Comparison of ENCODE assay signal across 1 cellular context in genomic region chr7:139427029-139427420, GRCh38.
TF ChIP-seq lines count a peak whose summit lies in the region.

No MANE protein-coding gene starts in this region.

TF ChIP-seq in SK-N-SH treated with all-trans-retinoic acid at 6 μM for 48 hours, 23 proteins besides CTCF, POLR2A, EP300 and RAD21:
- TF ChIP-seq TSHZ2 (CRISPR knock-in tag; IDR thresholded peaks at IDR 0.05): no peak
- no peak for TF ChIP-seq RARB (CRISPR knock-in tag; IDR thresholded peaks at IDR 0.05)
- no peak for TF ChIP-seq ZC3H10 (CRISPR knock-in tag; IDR thresholded peaks at IDR 0.05)
- no peak for TF ChIP-seq GLIS3 (CRISPR knock-in tag; IDR thresholded peaks at IDR 0.05)
- no peak for TF ChIP-seq ARNTL (CRISPR knock-in tag; IDR thresholded peaks at IDR 0.05; ENCODE audit: borderline replicate concordance, low read depth)
- TF ChIP-seq ZNF565 (CRISPR knock-in tag; conservative IDR thresholded peaks at IDR 0.05; ENCODE audit: low read depth): no peak
- no peak for TF ChIP-seq PATZ1 (CRISPR knock-in tag; IDR thresholded peaks at IDR 0.05; ENCODE audit: borderline replicate concordance)
- no peak for TF ChIP-seq CSRNP3 (CRISPR knock-in tag; IDR thresholded peaks at IDR 0.05)
- TF ChIP-seq ZFP3 (CRISPR knock-in tag; IDR thresholded peaks at IDR 0.05): no peak
- no peak for TF ChIP-seq POU6F1 (CRISPR knock-in tag; IDR thresholded peaks at IDR 0.05; ENCODE audit: borderline replicate concordance, low read depth)
- no peak for TF ChIP-seq ESRRG (CRISPR knock-in tag; IDR thresholded peaks at IDR 0.05)
- TF ChIP-seq CREB5 (CRISPR knock-in tag; IDR thresholded peaks at IDR 0.05; ENCODE audit: low read depth): no peak
- no peak for TF ChIP-seq TCF4 (CRISPR knock-in tag; IDR thresholded peaks at IDR 0.05; ENCODE audit: borderline replicate concordance)
